Comparison of ENCODE assay signal across 16 cellular contexts in the genomic region with DNA sequence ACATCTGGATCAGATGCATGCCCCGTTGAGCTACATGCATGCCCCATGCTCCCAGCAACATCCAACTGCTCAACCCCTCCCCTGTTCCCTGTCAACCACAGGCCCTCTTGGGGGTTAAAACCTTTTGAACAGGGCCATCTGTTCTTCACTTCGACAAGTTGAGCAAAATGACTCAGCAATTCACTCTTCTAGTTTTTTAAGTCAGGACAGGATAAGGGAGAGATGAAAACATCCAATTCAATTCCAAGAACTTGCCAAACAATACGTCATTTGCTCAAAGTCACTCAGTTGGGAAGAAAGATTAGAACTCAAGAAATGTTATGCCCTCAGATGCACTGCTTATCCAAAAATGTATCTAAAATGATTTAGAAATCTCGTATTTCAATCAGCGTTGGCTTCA. TPM values are rescaled to one million over a fixed set of nuclear protein-coding genes. Genes with fewer than 3 reads are reported as not detected.
DNase-seq lines count a peak whose midpoint lies in the region; ATAC-seq and TF ChIP-seq lines count a peak whose summit lies in the region.
"Had no signal": no experiment of that assay in that cellular context is flagged by ENCODE, and none has a peak within 500 bp of the region (broad histone marks: within the 10 kb centered on the region; RNA-seq: fewer than 3 reads in every experiment).

No MANE protein-coding gene starts in this region.

- H3K9me3 ChIP-seq in DND-41 (ENCODE audit: insufficient read depth, low read length, severe bottlenecking), result no peaks in the 10 kb centered on the region
- H3K9me3 ChIP-seq in heart right ventricle, result no peaks in the 10 kb centered on the region

- ATAC-seq in DND-41 (ENCODE audit: insufficient read depth, low read depth) (peak; percentile 62), HG02759 (IDR thresholded peaks at IDR 0.05; ENCODE audit: unreplicated experiment) (peak; percentile 67), heart right ventricle (no peak), HG03460 (IDR thresholded peaks at IDR 0.05; ENCODE audit: unreplicated experiment) (no peak)
- ATAC-seq: CD8-positive, alpha-beta T cell had no signal

- 61 to 65% methylated on average over 5 of the region's 5 CpGs for WGBS in heart right ventricle, 2 donors

- H3K36me3 Mint-ChIP-seq in immature natural killer cell, result no peaks in the 10 kb centered on the region
- H3K36me3 Mint-ChIP-seq: CD8-positive, alpha-beta T cell had no signal

- H3K4me2 ChIP-seq in DND-41 (ENCODE audit: insufficient read depth, low read length), result peak overlapping the region; percentile 42

- intact Hi-C loops in heart right ventricle (cut with DNase I), result no loop called here

- H3K36me3 ChIP-seq in DND-41 (ENCODE audit: insufficient read depth, low read length) (no peaks in the 10 kb centered on the region), heart right ventricle (no peaks in the 10 kb centered on the region)

- H3K27ac ChIP-seq in DND-41 (ENCODE audit: low read length) (peak overlapping the region; percentile 92), heart right ventricle (no peak overlapping the region)
- H3K27ac ChIP-seq: VCaP had no signal

- H4K20me1 ChIP-seq in DND-41 (ENCODE audit: insufficient read depth, low read length), result no peaks in the 10 kb centered on the region

- H3K27me3 Mint-ChIP-seq in immature natural killer cell (ENCODE audit: low read depth in 3 of 3), result peaks cover 0 to 4% (median 2%) of the 10 kb centered on the region in 3 donors

- H3K9ac ChIP-seq in DND-41 (ENCODE audit: low read depth, low read length), result peak overlapping the region; percentile 44

- H3K27ac Mint-ChIP-seq in immature natural killer cell, result no peak overlapping the region
- H3K27ac Mint-ChIP-seq: CD8-positive, alpha-beta T cell had no signal

- H3K27me3 ChIP-seq in DND-41 (ENCODE audit: insufficient read depth, low read length, poor library complexity) (no peaks in the 10 kb centered on the region), heart right ventricle (no peaks in the 10 kb centered on the region)

- H3K4me1 ChIP-seq in DND-41 (ENCODE audit: insufficient read depth, low read length), result peaks cover 92% of the 10 kb centered on the region
- peaks cover 0 to 14% (median 0%) of the 10 kb centered on the region in 9 donors for H3K4me1 ChIP-seq in heart right ventricle

- H3K4me1 Mint-ChIP-seq in immature natural killer cell, result peaks cover 4 to 9% of the 10 kb centered on the region in 2 donors

- H3K4me3 ChIP-seq in DND-41 (ENCODE audit: low read depth in 1 of 2, low read length in 2 of 2) (0 out of 4 replicates have a peak overlapping the region, but pooled peaks of 1 of the 2 experiments have one; percentile 3), fibroblast of the aortic adventitia (ENCODE audit: low read depth, low read length) (no peak overlapping the region), heart right ventricle (no peak overlapping the region)

- no peaks in the 10 kb centered on the region for H3K9me3 Mint-ChIP-seq in immature natural killer cell
- H3K9me3 Mint-ChIP-seq: CD8-positive, alpha-beta T cell had no signal

- H3K4me3 Mint-ChIP-seq in immature natural killer cell, result no peak overlapping the region
- H3K4me3 Mint-ChIP-seq: CD8-positive, alpha-beta T cell had no signal

- H3K79me2 ChIP-seq in DND-41 (ENCODE audit: insufficient read depth, low read length), result no peaks in the 10 kb centered on the region; the same call in 1 of the 2 replicates

- no peak overlapping the region for H2AFZ ChIP-seq in DND-41 (ENCODE audit: low read depth, low read length)

- DNase-seq in DND-41 (peak; percentile 93), NCI-H524 (lab: John Stamatoyannopoulos, UW) (peak; percentile 80 to 93), fibroblast of the aortic adventitia (ENCODE audit: low read depth) (peak; percentile 20), immature natural killer cell (no peak), heart right ventricle (no peak), C1 segment of cervical spinal cord (lab: John Stamatoyannopoulos, UW) (no peak)
- DNase-seq: activated T-cell treated with anti-CD3 and anti-CD28 coated beads for 4 hours; amygdala; CD8-positive, alpha-beta T cell; dermis blood vessel endothelial cell; foreskin fibroblast; HCEC 1CT; NCI-H510A had no signal

- TF ChIP-seq CTCF in DND-41 (IDR thresholded peaks at IDR 0.05; ENCODE audit: borderline replicate concordance, extremely low read depth, low read length, poor library complexity, severe bottlenecking), result no peak
- no peak for TF ChIP-seq CTCF in fibroblast of the aortic adventitia (IDR thresholded peaks at IDR 0.05; ENCODE audit: insufficient read depth, low read length)
- TF ChIP-seq CTCF in heart right ventricle (IDR thresholded peaks at IDR 0.05), result no peak

RNA-seq across cellular contexts. Expression of a gene that starts 46.1 kb away (rescaled TPM):
- 8.6 and 14.0 TPM in 2 replicates for total RNA-seq in fibroblast of the aortic adventitia (ENCODE audit: low replicate concordance)
- polyA plus RNA-seq in immature natural killer cell, result 100 to 1,000 TPM in 1 of 3 donors, 10 to 100 TPM in 2; 50.1 to 101 (median 74.9) TPM
- 10 to 100 TPM in 1 of 10 donors, 1 to 10 TPM in 9; 7.6 to 10.0 (median 8.3) TPM for total RNA-seq in heart right ventricle
- 10 to 100 TPM in 1 of 2 donors, 1 to 10 TPM in 1; 3.9 to 14.0 TPM for polyA plus RNA-seq in heart right ventricle

Comparison
In these comparisons a context has a peak if more than half of its experiments do, and no peak if none do; other contexts are left out.
1. ATAC-seq: peak in DND-41 (single experiment) and HG02759 (single experiment); none in heart right ventricle (0 of 8) and HG03460 (single experiment).
2. DNase-seq: peak in DND-41 (single experiment), NCI-H524 (2 of 2) and fibroblast of the aortic adventitia (single experiment); none in immature natural killer cell (0 of 3), heart right ventricle (0 of 2) and C1 segment of cervical spinal cord (0 of 14).